1 cellular context compared by ENCODE assay signal in genomic region chr11:47353978-47354774, GRCh38.
TF ChIP-seq lines count a peak whose summit lies in the region.

No MANE protein-coding gene starts in this region.

TF ChIP-seq in HEK293, 187 proteins besides CTCF, POLR2A, EP300 and RAD21 (continued from another document):
- TF ChIP-seq ZNF280C (tag by site-specific recombination; IDR thresholded peaks at IDR 0.05) (no peak), YY1 (tag by site-specific recombination; IDR thresholded peaks at IDR 0.05) (no peak), KLF1 (tag by site-specific recombination; IDR thresholded peaks at IDR 0.05) (no peak), ZNF660 (tag by site-specific recombination; IDR thresholded peaks at IDR 0.05) (no peak), ZNF248 (tag by site-specific recombination; IDR thresholded peaks at IDR 0.05) (no peak), ZNF785 (tag by site-specific recombination; IDR thresholded peaks at IDR 0.05) (no peak), ZBTB8A (tag by site-specific recombination; IDR thresholded peaks at IDR 0.05) (0 out of 2 replicates have a peak, but pooled peaks have one; percentile 12), ZBTB10 (tag by site-specific recombination; IDR thresholded peaks at IDR 0.05) (no peak), ZNF175 (tag by site-specific recombination; IDR thresholded peaks at IDR 0.05) (no peak), SP7 (tag by site-specific recombination; IDR thresholded peaks at IDR 0.05) (no peak)
